Comparison of ENCODE assay signal across 17 cellular contexts in genomic region chr19:50522881-50523280, GRCh38. TPM values are rescaled to one million over a fixed set of nuclear protein-coding genes. Genes with fewer than 3 reads are reported as not detected.
DNase-seq lines count a peak whose midpoint lies in the region; ATAC-seq lines count a peak whose summit lies in the region.
"Had no signal": no experiment of that assay in that cellular context is flagged by ENCODE, and none has a peak within 500 bp of the region (broad histone marks: within the 10 kb centered on the region; RNA-seq: fewer than 3 reads in every experiment).

No MANE protein-coding gene starts in this region.

- no peak overlapping the region for H2BK120ac ChIP-seq in neuronal stem cell (ENCODE audit: low read depth, low read length)

- H3K79me1 ChIP-seq in neuronal stem cell (ENCODE audit: low read depth, low read length) = peaks cover 19% of the 10 kb centered on the region

- peak overlapping the region in 1 of 2 donors; percentile 48 for H3K27ac Mint-ChIP-seq in activated naive CD4-positive, alpha-beta T cell treated with anti-CD3 and anti-CD28 coated beads, Interleukin-2, amount 50 U/mL, for 72 hours
- H3K27ac Mint-ChIP-seq: CD14-positive monocyte; CD4-positive, alpha-beta memory T cell; GM23338; HFFc6 had no signal

- H4K8ac ChIP-seq in neuronal stem cell (ENCODE audit: low read depth, low read length) = no peak overlapping the region

- H2BK12ac ChIP-seq in neuronal stem cell (ENCODE audit: low read length) = no peak overlapping the region

- DNase-seq in left ventricle myocardium superior (peak; percentile 9), Right ventricle myocardium inferior (ENCODE audit: missing footprints) (no peak), neuronal stem cell (ENCODE audit: low spot score) (no peak), OCI-M2 (lab: John Stamatoyannopoulos, UW; ENCODE audit: unreplicated experiment) (no peak)
- DNase-seq in activated naive CD4-positive, alpha-beta T cell treated with anti-CD3 and anti-CD28 coated beads, Interleukin-2, amount 50 U/mL, for 72 hours (ENCODE audit: low spot score in 2 of 2) = no peak
- DNase-seq: 8988T, DMS153, DMS79, GDM1, HFFc6 had no signal

- H3K18ac ChIP-seq in neuronal stem cell (ENCODE audit: low read length) = no peak overlapping the region

- no peak overlapping the region for H2BK5ac ChIP-seq in neuronal stem cell (ENCODE audit: low read length)

- no peaks in the 10 kb centered on the region for H3K36me3 Mint-ChIP-seq in activated naive CD4-positive, alpha-beta T cell treated with anti-CD3 and anti-CD28 coated beads, Interleukin-2, amount 50 U/mL, for 72 hours
- H3K36me3 Mint-ChIP-seq: CD14-positive monocyte; CD4-positive, alpha-beta memory T cell had no signal

- no peak overlapping the region for H3K4ac ChIP-seq in neuronal stem cell (ENCODE audit: low read length)

- H3K27me3 ChIP-seq in neuronal stem cell (ENCODE audit: control insufficient read depth in 3 of 3, insufficient read depth in 3 of 3, low read depth in 1 of 3, low read length in 3 of 3) = no peaks in the 10 kb centered on the region
- H3K27me3 ChIP-seq: BLaER1 had no signal

- no peaks in the 10 kb centered on the region for H3K4me1 ChIP-seq in neuronal stem cell (ENCODE audit: control insufficient read depth in 2 of 2, insufficient read depth in 1 of 2, low read depth in 1 of 2, low read length in 2 of 2)

- H3K4me2 ChIP-seq in neuronal stem cell (ENCODE audit: insufficient read depth, low read length, poor library complexity, severe bottlenecking) = no peak overlapping the region
- H3K4me2 ChIP-seq: BLaER1, GM23338 had no signal

- H2AFZ ChIP-seq in neuronal stem cell (ENCODE audit: low read length) = no peak overlapping the region
- H2AFZ ChIP-seq: GM23338 had no signal

- no peak overlapping the region for H3K9ac ChIP-seq in neuronal stem cell (ENCODE audit: low read depth, low read length, poor library complexity)
- H3K9ac ChIP-seq: BLaER1 had no signal

- H3K9me3 Mint-ChIP-seq in activated naive CD4-positive, alpha-beta T cell treated with anti-CD3 and anti-CD28 coated beads, Interleukin-2, amount 50 U/mL, for 72 hours = no peaks in the 10 kb centered on the region
- H3K9me3 Mint-ChIP-seq: CD4-positive, alpha-beta memory T cell had no signal

- no peak overlapping the region for H3K27ac ChIP-seq in neuronal stem cell (replicated peaks; ENCODE audit: low read length)
- H3K27ac ChIP-seq: BLaER1 had no signal

- intact Hi-C loops in left ventricle myocardium superior (cut with micrococcal nuclease) = no loop called here
- intact Hi-C loops in Right ventricle myocardium inferior (cut with DNase I) = no loop called here

- ATAC-seq in left ventricle myocardium superior (no peak), Right ventricle myocardium inferior (no peak)
- ATAC-seq in activated naive CD4-positive, alpha-beta T cell treated with anti-CD3 and anti-CD28 coated beads, Interleukin-2, amount 50 U/mL, for 72 hours = no peak
- ATAC-seq: GM23338, HCT116 had no signal

- H3K4me3 ChIP-seq in neuronal stem cell (ENCODE audit: low read length in 2 of 2) = no peak overlapping the region
- H3K4me3 ChIP-seq: BLaER1, GM23338 had no signal

- peaks cover 0 to 7% of the 10 kb centered on the region in 2 donors for H3K9me3 ChIP-seq in neuronal stem cell (replicated peaks in 1 of 2; ENCODE audit: control insufficient read depth in 2 of 2, insufficient read depth in 1 of 2, low read depth in 1 of 2, low read length in 2 of 2)

- no peak overlapping the region for H2AK5ac ChIP-seq in neuronal stem cell (ENCODE audit: low read depth, low read length)

- no CpG with 5 or more reads among the region's 10 CpGs for WGBS in neuronal stem cell (ENCODE audit: extremely low coverage in 2 of 2, insufficient read length in 2 of 2, insufficient replicate concordance in 1 of 2), 2 donors

- peak overlapping the region; percentile 31 for H3K14ac ChIP-seq in neuronal stem cell (ENCODE audit: low read length)

- H3K36me3 ChIP-seq in neuronal stem cell (replicated peaks in 1 of 2; ENCODE audit: control insufficient read depth in 2 of 2, insufficient read depth in 2 of 2, low read length in 2 of 2) = peaks cover 29 to 35% of the 10 kb centered on the region in 2 donors

- peak overlapping the region; percentile 73 for H3K23ac ChIP-seq in neuronal stem cell (ENCODE audit: low read depth, low read length, poor library complexity)

- H2BK15ac ChIP-seq in neuronal stem cell (ENCODE audit: low read length) = no peak overlapping the region

- no peak overlapping the region for H4K91ac ChIP-seq in neuronal stem cell (ENCODE audit: low read depth, low read length, poor library complexity)

RNA-seq across cellular contexts. Expression of gene ASPDH, which starts 9.2 kb away (rescaled TPM):
- total RNA-seq in left ventricle myocardium superior = not detected
- not detected for total RNA-seq in Right ventricle myocardium inferior
- not detected for polyA plus RNA-seq in neuronal stem cell (2013, experiment 1 of 2)
- polyA plus RNA-seq in neuronal stem cell (2013, experiment 2 of 2) = not detected
- total RNA-seq in activated naive CD4-positive, alpha-beta T cell treated with anti-CD3 and anti-CD28 coated beads, Interleukin-2, amount 50 U/mL, for 72 hours = not detected
- total RNA-seq: CD4-positive, alpha-beta memory T cell; Daoy; GM23338; HFFc6 had no signal
- polyA plus RNA-seq: AG04450; CD14-positive monocyte; CD4-positive, alpha-beta memory T cell; GM23338 had no signal

RNA-seq across cellular contexts. Expression of gene JOSD2, which starts 11.9 kb away (rescaled TPM):
- total RNA-seq in left ventricle myocardium superior (35.2 TPM), Right ventricle myocardium inferior (43.7 TPM)
- 2.7 TPM for polyA plus RNA-seq in neuronal stem cell (2013, experiment 1 of 2)
- 2.8 TPM for polyA plus RNA-seq in neuronal stem cell (2013, experiment 2 of 2)
- 10 to 100 TPM; 27.6 to 29.5 TPM for total RNA-seq in activated naive CD4-positive, alpha-beta T cell treated with anti-CD3 and anti-CD28 coated beads, Interleukin-2, amount 50 U/mL, for 72 hours

RNA-seq across cellular contexts. Expression of gene LRRC4B, which starts 45.4 kb away (rescaled TPM):
- 0.62 TPM for total RNA-seq in left ventricle myocardium superior
- 0.92 TPM for total RNA-seq in Right ventricle myocardium inferior
- 78.7 TPM for polyA plus RNA-seq in neuronal stem cell (2013, experiment 1 of 2)
- 78.4 TPM for polyA plus RNA-seq in neuronal stem cell (2013, experiment 2 of 2)
- total RNA-seq in activated naive CD4-positive, alpha-beta T cell treated with anti-CD3 and anti-CD28 coated beads, Interleukin-2, amount 50 U/mL, for 72 hours = not detected
- total RNA-seq: CD4-positive, alpha-beta memory T cell had no signal
- polyA plus RNA-seq: AG04450, CD14-positive monocyte had no signal

RNA-seq across cellular contexts. Expression of gene GARIN5A, which starts 46.2 kb away (rescaled TPM):
- total RNA-seq in left ventricle myocardium superior (1.2 TPM), Right ventricle myocardium inferior (2.2 TPM)
- 9.4 TPM for polyA plus RNA-seq in neuronal stem cell (2013, experiment 1 of 2)
- polyA plus RNA-seq in neuronal stem cell (2013, experiment 2 of 2) = 8.0 TPM
- total RNA-seq in activated naive CD4-positive, alpha-beta T cell treated with anti-CD3 and anti-CD28 coated beads, Interleukin-2, amount 50 U/mL, for 72 hours = under 1 TPM; 0.60 to 0.96 TPM

RNA-seq across cellular contexts. Expression of gene EMC10, which starts 46.6 kb away (rescaled TPM):
- total RNA-seq in left ventricle myocardium superior (79.5 TPM), Right ventricle myocardium inferior (78.0 TPM)
- 57.0 TPM for polyA plus RNA-seq in neuronal stem cell (2013, experiment 1 of 2)
- polyA plus RNA-seq in neuronal stem cell (2013, experiment 2 of 2) = 55.4 TPM
- total RNA-seq in activated naive CD4-positive, alpha-beta T cell treated with anti-CD3 and anti-CD28 coated beads, Interleukin-2, amount 50 U/mL, for 72 hours = 10 to 100 TPM; 27.3 to 45.5 TPM
